8 cellular contexts compared by ENCODE assay signal in the genomic region with DNA sequence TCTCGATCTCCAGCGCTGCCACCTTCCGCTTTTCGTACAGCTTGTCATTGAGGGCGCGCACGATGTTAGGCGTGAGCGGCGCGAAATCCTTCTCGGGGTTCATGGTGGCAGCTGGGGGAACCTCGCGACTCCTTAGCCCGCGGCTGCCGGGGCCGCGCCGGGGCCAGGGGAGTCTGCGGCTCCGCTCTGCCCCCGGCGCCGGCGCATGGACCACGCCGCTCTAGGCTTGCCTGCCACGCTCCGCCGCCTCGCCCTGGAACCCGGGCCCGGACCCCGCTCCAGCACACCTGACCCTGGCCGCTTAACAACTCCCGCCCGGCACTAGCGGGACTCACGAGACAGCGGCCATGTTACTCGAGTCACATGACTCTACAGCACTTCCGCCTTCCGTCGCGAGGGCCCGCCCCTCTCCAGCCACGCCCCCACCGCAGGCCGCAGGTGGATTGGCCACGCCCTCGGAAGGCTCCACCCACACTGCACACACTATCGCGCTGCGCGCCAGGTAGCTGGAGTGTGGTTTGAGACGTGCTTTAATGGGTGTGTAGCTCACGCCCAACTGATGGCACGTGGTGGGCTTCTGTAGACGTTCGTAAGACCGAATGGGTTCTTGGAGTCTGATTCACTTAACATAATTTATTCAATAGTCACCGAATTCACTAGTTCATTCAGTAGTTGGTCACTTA. TPM values are rescaled to one million over a fixed set of nuclear protein-coding genes. Genes with fewer than 3 reads are reported as not detected.
DNase-seq lines count a peak whose midpoint lies in the region; ATAC-seq, FAIRE-seq and TF ChIP-seq lines count a peak whose summit lies in the region.

Gene VAC14, minus strand, starts transcription at position 361 of the 683 bp plus-strand sequence. Its CDS starts 258 bp downstream, at position 103.

- no peaks in the 10 kb centered on the region; a peak in 1 of 5 replicates for H3K27me3 ChIP-seq in HepG2 (ENCODE audit: control insufficient read depth in 1 of 2, insufficient read depth in 2 of 2, low read length in 2 of 2)

- H3K9me3 ChIP-seq in HepG2 (ENCODE audit: low read length), result peaks cover 11% of the 10 kb centered on the region

- TF ChIP-seq POLR2A in HepG2 (IDR thresholded peaks at IDR 0.05; ENCODE audit: insufficient read depth in 1 of 2, low read depth in 2 of 2, low read length in 2 of 2), result peak; percentile 85 to 92

- peak; percentile 59; the same call in 1 of the 2 replicates for TF ChIP-seq RAD21 in HepG2 (CRISPR knock-in tag; IDR thresholded peaks at IDR 0.05)

- H3K4me2 ChIP-seq in HepG2 (ENCODE audit: low read depth, low read length), result peak within 1 kb of the TSS; percentile 97

- H2AFZ ChIP-seq in HepG2 (ENCODE audit: low read length), result peak within 1 kb of the TSS; percentile 55

- CTCF ChIA-PET in HepG2 (lab: Yijun Ruan, JAX; ENCODE audit: low intra/inter-chr PET ratio, low total read pairs), result no interaction called here

- TF ChIP-seq EP300 in HepG2 (IDR thresholded peaks at IDR 0.05; ENCODE audit: low read depth in 2 of 2, low read length in 2 of 2), result no peak
- TF ChIP-seq EP300 in HepG2 (CRISPR knock-in tag; IDR thresholded peaks at IDR 0.05; ENCODE audit: borderline replicate concordance), result no peak

- 2% methylated on average over 22 of the region's 63 CpGs for WGBS in HepG2 (ENCODE audit: low lambda C conversion rate)

- H3K4me3 ChIP-seq in HepG2 (replicated peaks in 1 of 3; ENCODE audit: insufficient read depth in 1 of 3, low read depth in 2 of 3, low read length in 3 of 3), result peak within 1 kb of the TSS; percentile 98 to 99 (median 98)

- peaks cover 45% of the 10 kb centered on the region for H3K79me2 ChIP-seq in HepG2 (ENCODE audit: insufficient read depth, low read length)

- peak within 1 kb of the TSS; percentile 88 for H3K9ac ChIP-seq in HepG2 (ENCODE audit: insufficient read depth, low read depth, low read length)

- 0 out of 2 replicates have a peak, but pooled peaks cover 6% of the 10 kb centered on the region for H4K20me1 ChIP-seq in HepG2 (ENCODE audit: insufficient read depth, low read length)

- intact Hi-C loops in HepG2 (cut with micrococcal nuclease; ENCODE audit: unreplicated experiment), result no loop called here

- peaks cover 32% of the 10 kb centered on the region for H3K4me1 ChIP-seq in HepG2 (ENCODE audit: insufficient read depth, low read length)

- POLR2A ChIA-PET in HepG2 (lab: Yijun Ruan, JAX), result interaction anchor here (0.5 to 1.5 kb wide), 8 partner anchors 8 to 119 kb away, joined by 3 to 7 read pairs (median 4); no protein-coding TSS in a partner anchor

- FAIRE-seq in HepG2 (lab: Jason Lieb, UNC), result peak; percentile 82

- in situ Hi-C loops in HepG2 (cut with HindIII; ENCODE audit: extremely low pct_ligation_motif_present, low pct_unique_long_range_greater_than_20kb), result no loop called here

- ATAC-seq in GM19395 (IDR thresholded peaks at IDR 0.05; ENCODE audit: unreplicated experiment), result peak; percentile 95
- peak; percentile 65 for ATAC-seq in HG03558 (IDR thresholded peaks at IDR 0.05; ENCODE audit: extremely low read depth, unreplicated experiment)
- peak; percentile 97 for ATAC-seq in HepG2

- TSS peak; percentile 62 for BruUV-seq in HepG2 (replicated peaks; lab: Mats Ljungman, UMichigan)

- DNase-seq in NCI-H748 treated with DMSO at 0.1 percent for 48 hours (lab: John Stamatoyannopoulos, UW) (peak; percentile 80), dermis microvascular lymphatic vessel endothelial cell (ENCODE audit: low read depth in 2 of 2) (peak; percentile 73 to 89), HepG2 (ENCODE audit: low spot score) (peak; percentile 91)
- peak; percentile 94 to 95 for DNase-seq in activated CD4-positive, alpha-beta T cell treated with anti-CD3 and anti-CD28 coated beads, Interleukin-2, amount 50 U/mL, for 24 hours (ENCODE audit: low read depth in 1 of 2, low spot score in 1 of 2)
- DNase-seq in stimulated activated CD4-positive, alpha-beta T cell treated with anti-CD3 and anti-CD28 coated beads, Interleukin-4, amount 100 ng/mL, for 1 hour, result peak; percentile 98

- H3K36me3 ChIP-seq in HepG2 (replicated peaks in 1 of 2; ENCODE audit: control insufficient read depth in 1 of 2, insufficient read depth in 2 of 2, low read length in 2 of 2), result peaks cover 0 to 7% of the 10 kb centered on the region in 2 experiments; a peak in 2 of 5 replicates

- H3K27ac ChIP-seq in C4-2B (peak within 1 kb of the TSS; percentile 63), HepG2 (ENCODE audit: extremely low read length, insufficient read depth, low read length) (peak within 1 kb of the TSS; percentile 62)

- TF ChIP-seq CTCF in C4-2B (conservative IDR thresholded peaks at IDR 0.05), result no peak
- TF ChIP-seq CTCF in HepG2 (CRISPR knock-in tag; IDR thresholded peaks at IDR 0.05), result no peak

TF ChIP-seq in HepG2, 621 proteins besides CTCF, POLR2A, EP300 and RAD21 (continues in another document):
- TF ChIP-seq AKNA (CRISPR knock-in tag; IDR thresholded peaks at IDR 0.05; ENCODE audit: borderline replicate concordance) (no peak), BATF2 (CRISPR knock-in tag; IDR thresholded peaks at IDR 0.05) (no peak; the same call in 1 of the 2 replicates)

RNA-seq across cellular contexts. Expression of gene VAC14, which starts in this region (rescaled TPM):
- 13.6 and 25.0 TPM in 2 replicates for total RNA-seq in dermis microvascular lymphatic vessel endothelial cell
- 24.4 and 24.6 TPM in 2 replicates for total RNA-seq in HepG2 (2016; rRNA removed; fragmentation: Illumina TruSeq; extraction: Trizol)
- 9.1 and 12.1 TPM in 2 replicates for total RNA-seq in HepG2 (2016; cell fraction: cytosol; rRNA removed; fragmentation: Illumina TruSeq; extraction: Trizol; ENCODE audit: low read depth)
- 18.1 and 23.9 TPM in 2 replicates for total RNA-seq in HepG2 (2016; cell fraction: insoluble cytoplasmic fraction; rRNA removed; fragmentation: Illumina TruSeq; extraction: Trizol)
- 17.4 and 24.9 TPM in 2 replicates for total RNA-seq in HepG2 (2016; cell fraction: membrane; rRNA removed; fragmentation: Illumina TruSeq; extraction: Trizol)
- total RNA-seq in HepG2 (2016; cell fraction: nucleus; rRNA removed; fragmentation: Illumina TruSeq; extraction: Trizol), result 24.1 and 25.1 TPM in 2 replicates
- polyA plus RNA-seq in HepG2 (2011; rRNA removed), result 23.5 and 26.0 TPM in 2 replicates
- polyA plus RNA-seq in HepG2 (2011; cell fraction: cytosol; rRNA removed), result 15.1 and 23.3 TPM in 2 replicates
- polyA plus RNA-seq in HepG2 (2011; cell fraction: nucleus; rRNA removed), result 49.6 and 50.7 TPM in 2 replicates
- polyA plus RNA-seq in HepG2 (2012), result 18.6 and 24.0 TPM in 2 replicates
- 14.6 and 18.8 TPM in 2 replicates for polyA plus RNA-seq in HepG2 (2016; cell fraction: cytosol; fragmentation: Illumina TruSeq; extraction: Trizol; ENCODE audit: low read depth)
- polyA plus RNA-seq in HepG2 (2016; cell fraction: insoluble cytoplasmic fraction; fragmentation: Illumina TruSeq; extraction: Trizol; ENCODE audit: low read depth), result 29.6 and 36.9 TPM in 2 replicates
- 28.0 and 35.3 TPM in 2 replicates for polyA plus RNA-seq in HepG2 (2016; cell fraction: membrane; fragmentation: Illumina TruSeq; extraction: Trizol; ENCODE audit: low read depth)
- polyA plus RNA-seq in HepG2 (2016; cell fraction: nucleus; fragmentation: Illumina TruSeq; extraction: Trizol; ENCODE audit: insufficient read depth, low read depth), result 41.2 and 46.7 TPM in 2 replicates
- 58.3 and 79.6 TPM in 2 replicates for polyA minus RNA-seq in HepG2 (2011; rRNA and poly(A)+ RNA removed; ENCODE audit: low replicate concordance)
- polyA minus RNA-seq in HepG2 (2011; cell fraction: cytosol; rRNA and poly(A)+ RNA removed), result 22.8 and 23.7 TPM in 2 replicates
- 33.0 and 34.8 TPM in 2 replicates for polyA minus RNA-seq in HepG2 (2011; cell fraction: nucleus; rRNA and poly(A)+ RNA removed)

Comparison
In these comparisons a context has a peak if more than half of its experiments do, and no peak if none do; other contexts are left out.
1. Peak in every context shown above with its lines: DNase-seq, ATAC-seq, H3K4me3 ChIP-seq and H3K27ac ChIP-seq.